ENCODE assay signal across 8 cellular contexts in the genomic region with DNA sequence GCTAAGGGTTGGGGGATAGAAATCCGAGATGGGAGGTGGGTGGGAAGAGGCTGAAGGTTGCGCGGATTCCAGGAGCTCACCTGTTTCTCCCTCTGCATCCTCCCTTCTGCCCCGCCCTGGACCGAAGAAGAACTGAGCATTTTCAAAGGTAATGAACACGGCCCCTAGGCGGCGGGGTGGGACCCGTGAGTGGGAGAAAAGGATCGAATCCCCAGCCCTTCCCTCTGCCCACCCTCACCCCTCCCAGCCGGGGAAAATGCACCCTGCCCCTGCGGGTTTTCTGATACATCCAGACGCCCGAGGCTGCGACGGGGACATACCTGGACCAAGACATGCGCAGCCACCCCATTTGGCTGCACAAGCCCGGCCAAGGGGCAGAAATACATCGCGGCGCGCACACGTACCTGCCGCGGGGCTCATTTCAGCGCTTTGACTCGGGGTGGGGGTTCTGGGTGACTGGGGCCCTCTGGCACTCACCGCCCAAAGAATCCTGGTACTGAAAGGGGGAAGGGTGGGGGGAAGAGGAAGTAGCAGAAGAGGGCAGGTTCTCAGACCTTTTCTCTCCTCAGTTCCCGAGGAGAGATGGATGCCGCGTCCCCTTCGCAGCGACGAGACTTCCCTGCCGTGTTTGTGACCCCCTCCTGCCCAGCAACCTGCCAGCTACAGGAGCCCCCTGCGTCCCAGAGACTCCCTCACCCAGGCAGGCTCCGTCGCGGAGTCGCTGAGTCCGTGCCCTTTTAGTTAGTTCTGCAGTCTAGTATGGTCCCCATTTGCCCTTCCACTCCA. TPM values are rescaled to one million over a fixed set of nuclear protein-coding genes. Genes with fewer than 3 reads are reported as not detected.
A peak's percentile ranks its signal among the peaks of the same experiment; 100 is the strongest.
DNase-seq lines count a peak whose midpoint lies in the region; ATAC-seq, FAIRE-seq and TF ChIP-seq lines count a peak whose summit lies in the region.

No MANE protein-coding gene starts in this region.

- POLR2A ChIA-PET in AG04450 (lab: Yijun Ruan, JAX) = interaction anchor here (0.7 to 1.2 kb wide), 2 partner anchors 21 to 72 kb away, joined by 3 to 5 read pairs; partner anchors contain the start of genes SIAE and SPA17

- intact Hi-C loops in sciatic nerve (cut with DNase I) = loop anchor here (10.0 kb wide), 1 partner anchor 71 kb away; the partner anchor contains the start of genes SIAE and SPA17

- peaks cover 50% of the 10 kb centered on the region for H3K27me3 Mint-ChIP-seq in glutamatergic neuron (ENCODE audit: unreplicated experiment)

- FAIRE-seq in GM19239 (lab: Jason Lieb, UNC) = peak; percentile 80

- DNase-seq in AG04450 (ENCODE audit: low read depth, low spot score) = no peak
- DNase-seq in GM19239 (ENCODE audit: insufficient read length, low spot score) = peak; percentile 72
- DNase-seq in activated T-cell treated with anti-CD3 and anti-CD28 coated beads for 48 hours (ENCODE audit: low read depth) = peak; percentile 30
- DNase-seq in glutamatergic neuron = peak; percentile 40
- no peak for DNase-seq in sciatic nerve (ENCODE audit: low spot score)
- DNase-seq in amniotic stem cell (lab: John Stamatoyannopoulos, UW) = no peak
- DNase-seq in HK-2 (ENCODE audit: unreplicated experiment) = no peak

- H3K27me3 ChIP-seq in AG04450 (ENCODE audit: control insufficient read depth, insufficient read depth, low read length) = no peaks in the 10 kb centered on the region

- no peak overlapping the region for H3K27ac Mint-ChIP-seq in glutamatergic neuron (ENCODE audit: unreplicated experiment)

- TF ChIP-seq CTCF in AG04450 (IDR thresholded peaks at IDR 0.05; ENCODE audit: low read depth, low read length) (peak; percentile 42), glutamatergic neuron (IDR thresholded peaks at IDR 0.05; ENCODE audit: partially characterized antibody, unreplicated experiment) (no peak)

- H3K4me1 Mint-ChIP-seq in glutamatergic neuron (ENCODE audit: low read depth, unreplicated experiment) = peaks cover 14% of the 10 kb centered on the region

- H3K4me3 Mint-ChIP-seq in glutamatergic neuron (ENCODE audit: unreplicated experiment) = peak overlapping the region; percentile 83

- ATAC-seq in HG03521 (IDR thresholded peaks at IDR 0.05; ENCODE audit: unreplicated experiment) = peak; percentile 17
- peak; percentile 23 for ATAC-seq in sciatic nerve

- CTCF ChIA-PET in AG04450 (lab: Charles Lee) = interaction anchor here (0.8 to 2.1 kb wide), 15 partner anchors 9 to 130 kb away, joined by 3 to 10 read pairs (median 5); no protein-coding TSS in a partner anchor

- peak overlapping the region; percentile 64 for H3K4me3 ChIP-seq in AG04450 (ENCODE audit: low read depth, low read length)

- H3K9me3 Mint-ChIP-seq in glutamatergic neuron (ENCODE audit: unreplicated experiment) = peaks cover 7% of the 10 kb centered on the region

- no peak overlapping the region for H3K27ac ChIP-seq in AG04450 (ENCODE audit: low read depth, low read length)

- no peaks in the 10 kb centered on the region for H3K36me3 Mint-ChIP-seq in glutamatergic neuron (ENCODE audit: unreplicated experiment)

- peaks cover 3% of the 10 kb centered on the region; the same call in 1 of the 2 replicates for H3K9me3 ChIP-seq in AG04450 (ENCODE audit: control insufficient read depth, insufficient read depth, low read length)

RNA-seq across cellular contexts. Expression of gene VSIG2, which starts 6.0 kb away (rescaled TPM):
- not detected in 2 replicates for polyA plus RNA-seq in AG04450 (2011; rRNA removed)
- polyA minus RNA-seq in AG04450 (2011; rRNA and poly(A)+ RNA removed) = not detected in 2 replicates
- not detected for total RNA-seq in glutamatergic neuron (ENCODE audit: unreplicated experiment)
- 2.0 TPM for total RNA-seq in sciatic nerve

RNA-seq across cellular contexts. Expression of gene NRGN, which starts 6.3 kb away (rescaled TPM):
- 3.4 and 4.1 TPM in 2 replicates for polyA plus RNA-seq in AG04450 (2011; rRNA removed)
- polyA minus RNA-seq in AG04450 (2011; rRNA and poly(A)+ RNA removed) = 1.8 and 4.2 TPM in 2 replicates
- total RNA-seq in glutamatergic neuron (ENCODE audit: unreplicated experiment) = 28.9 TPM
- 6.2 TPM for total RNA-seq in sciatic nerve

RNA-seq across cellular contexts. Expression of gene ESAM, which starts 16.1 kb away (rescaled TPM):
- 0.06 and 0.10 TPM in 2 replicates for polyA plus RNA-seq in AG04450 (2011; rRNA removed)
- 0.13 TPM in 1 of 2 replicates, not detected in the other for polyA minus RNA-seq in AG04450 (2011; rRNA and poly(A)+ RNA removed)
- 0.54 TPM for total RNA-seq in glutamatergic neuron (ENCODE audit: unreplicated experiment)
- 61.0 TPM for total RNA-seq in sciatic nerve

RNA-seq across cellular contexts. Expression of gene MSANTD2, which starts 54.2 kb away (rescaled TPM):
- 7.6 and 9.8 TPM in 2 replicates for polyA plus RNA-seq in AG04450 (2011; rRNA removed)
- polyA minus RNA-seq in AG04450 (2011; rRNA and poly(A)+ RNA removed) = 3.3 and 4.9 TPM in 2 replicates
- total RNA-seq in glutamatergic neuron (ENCODE audit: unreplicated experiment) = 22.8 TPM
- 22.1 TPM for total RNA-seq in sciatic nerve

Comparison
In these comparisons a context has a peak if more than half of its experiments do, and no peak if none do; other contexts are left out.
1. DNase-seq: peak in GM19239 (single experiment), activated T-cell treated with anti-CD3 and anti-CD28 coated beads for 48 hours (single experiment) and glutamatergic neuron (single experiment); none in AG04450 (single experiment), sciatic nerve (single experiment), amniotic stem cell (single experiment) and HK-2 (single experiment).
2. RNA of gene ESAM, which starts 16.1 kb away (total RNA-seq): 61.0 TPM in sciatic nerve (single experiment); 0.54 TPM in glutamatergic neuron (single experiment); every median in the first group is over 10 times any median in the second.